ENCODE assay signal across 12 cellular contexts in the genomic region with DNA sequence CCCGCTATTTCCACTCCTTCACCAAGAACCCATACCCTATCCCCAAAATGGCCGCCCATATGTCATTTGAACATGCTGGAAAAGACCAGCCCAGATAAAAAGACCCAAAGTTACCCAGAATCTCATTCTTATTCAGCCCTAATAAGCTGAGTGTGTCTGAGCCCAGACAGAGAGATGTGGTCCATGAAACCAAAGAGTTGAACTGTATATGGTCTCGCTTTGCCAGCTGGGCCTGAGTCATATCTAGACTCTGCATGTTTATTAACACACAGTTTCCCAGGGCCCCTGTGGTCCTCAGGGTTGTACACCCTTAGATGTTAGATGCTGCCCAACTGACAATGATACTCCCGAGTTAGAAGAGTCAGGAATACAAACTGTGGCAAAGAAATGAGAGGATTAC.
A peak's percentile ranks its signal among the peaks of the same experiment; 100 is the strongest.
DNase-seq lines count a peak whose midpoint lies in the region; ATAC-seq and TF ChIP-seq lines count a peak whose summit lies in the region.
"Had no signal": no experiment of that assay in that cellular context is flagged by ENCODE, and none has a peak within 500 bp of the region (broad histone marks: within the 10 kb centered on the region; RNA-seq: fewer than 3 reads in every experiment).

No MANE protein-coding gene starts in this region.

- H3K27ac Mint-ChIP-seq in activated CD8-positive, alpha-beta T cell treated with anti-CD3 and anti-CD28 coated beads for 36 hours = no peak overlapping the region
- no peak overlapping the region for H3K27ac Mint-ChIP-seq in activated CD8-positive, alpha-beta T cell treated with anti-CD3 and anti-CD28 coated beads, Interleukin-2, amount 10 ng/mL, durations not matched to agents 7 days and 5 days

- TF ChIP-seq CTCF in activated CD8-positive, alpha-beta T cell treated with anti-CD3 and anti-CD28 coated beads for 36 hours (IDR thresholded peaks at IDR 0.05) = no peak
- TF ChIP-seq CTCF in testis (IDR thresholded peaks at IDR 0.05) = no peak

- peak; percentile 8 for DNase-seq in activated CD8-positive, alpha-beta T cell treated with anti-CD3 and anti-CD28 coated beads for 36 hours
- no peak for DNase-seq in activated CD8-positive, alpha-beta T cell treated with anti-CD3 and anti-CD28 coated beads, Interleukin-2, amount 10 ng/mL, durations not matched to agents 7 days and 5 days
- DNase-seq in HT1080 (ENCODE audit: low read depth) = peak; percentile 24
- no peak for DNase-seq in testis
- no peak for DNase-seq in RPMI8226
- no peak for DNase-seq in globus pallidus (ENCODE audit: low spot score)
- no peak for DNase-seq in Right ventricle myocardium inferior (ENCODE audit: missing footprints)
- DNase-seq: GDM1, head of caudate nucleus, NCI-H1092 treated with DMSO at 0.1 percent for 48 hours, small intestine had no signal

- H3K27me3 Mint-ChIP-seq in activated CD8-positive, alpha-beta T cell treated with anti-CD3 and anti-CD28 coated beads for 36 hours = no peaks in the 10 kb centered on the region
- H3K27me3 Mint-ChIP-seq in activated CD8-positive, alpha-beta T cell treated with anti-CD3 and anti-CD28 coated beads, Interleukin-2, amount 10 ng/mL, durations not matched to agents 7 days and 5 days (ENCODE audit: low read depth) = no peaks in the 10 kb centered on the region

- H3K4me3 Mint-ChIP-seq in activated CD8-positive, alpha-beta T cell treated with anti-CD3 and anti-CD28 coated beads for 36 hours = no peak overlapping the region
- H3K4me3 Mint-ChIP-seq in activated CD8-positive, alpha-beta T cell treated with anti-CD3 and anti-CD28 coated beads, Interleukin-2, amount 10 ng/mL, durations not matched to agents 7 days and 5 days = no peak overlapping the region

- no peaks in the 10 kb centered on the region for H3K36me3 ChIP-seq in testis (ENCODE audit: low read depth, missing control alignments)

- POLR2A ChIA-PET in activated CD8-positive, alpha-beta T cell treated with anti-CD3 and anti-CD28 coated beads for 36 hours (lab: Charles Lee) = no interaction called here
- POLR2A ChIA-PET in activated CD8-positive, alpha-beta T cell treated with anti-CD3 and anti-CD28 coated beads, Interleukin-2, amount 10 ng/mL, durations not matched to agents 7 days and 5 days (lab: Charles Lee) = no interaction called here

- no peak overlapping the region for H3K4me3 ChIP-seq in testis

- H3K27me3 ChIP-seq in testis = no peaks in the 10 kb centered on the region

- H3K4me1 Mint-ChIP-seq in activated CD8-positive, alpha-beta T cell treated with anti-CD3 and anti-CD28 coated beads for 36 hours (ENCODE audit: low read depth) = peaks cover 7% of the 10 kb centered on the region
- peaks cover 10% of the 10 kb centered on the region for H3K4me1 Mint-ChIP-seq in activated CD8-positive, alpha-beta T cell treated with anti-CD3 and anti-CD28 coated beads, Interleukin-2, amount 10 ng/mL, durations not matched to agents 7 days and 5 days (ENCODE audit: low read depth)

- H3K27ac ChIP-seq in testis = peak overlapping the region; percentile 21 to 54

- no peaks in the 10 kb centered on the region for H3K9me3 Mint-ChIP-seq in activated CD8-positive, alpha-beta T cell treated with anti-CD3 and anti-CD28 coated beads for 36 hours
- H3K9me3 Mint-ChIP-seq in activated CD8-positive, alpha-beta T cell treated with anti-CD3 and anti-CD28 coated beads, Interleukin-2, amount 10 ng/mL, durations not matched to agents 7 days and 5 days (ENCODE audit: insufficient read depth) = no peaks in the 10 kb centered on the region

- TF ChIP-seq POLR2A in testis (IDR thresholded peaks at IDR 0.05) = no peak

- ATAC-seq in activated CD8-positive, alpha-beta T cell treated with anti-CD3 and anti-CD28 coated beads for 36 hours = no peak
- ATAC-seq in activated CD8-positive, alpha-beta T cell treated with anti-CD3 and anti-CD28 coated beads, Interleukin-2, amount 10 ng/mL, durations not matched to agents 7 days and 5 days = no peak
- ATAC-seq in HG02852 (IDR thresholded peaks at IDR 0.05; ENCODE audit: unreplicated experiment) (peak; percentile 80), Right ventricle myocardium inferior (no peak)

- intact Hi-C loops in activated CD8-positive, alpha-beta T cell treated with anti-CD3 and anti-CD28 coated beads for 36 hours (cut with micrococcal nuclease) = no loop called here
- intact Hi-C loops in testis (cut with DNase I; ENCODE audit: low total_unique reads) (no loop called here), Right ventricle myocardium inferior (cut with DNase I) (no loop called here)

- CTCF ChIA-PET in activated CD8-positive, alpha-beta T cell treated with anti-CD3 and anti-CD28 coated beads for 36 hours (lab: Charles Lee) = no interaction called here
- CTCF ChIA-PET in activated CD8-positive, alpha-beta T cell treated with anti-CD3 and anti-CD28 coated beads, Interleukin-2, amount 10 ng/mL, durations not matched to agents 7 days and 5 days (lab: Charles Lee) = no interaction called here

- no peaks in the 10 kb centered on the region for H3K9me3 ChIP-seq in testis

- H3K4me1 ChIP-seq in testis = no peaks in the 10 kb centered on the region

- no peaks in the 10 kb centered on the region for H3K36me3 Mint-ChIP-seq in activated CD8-positive, alpha-beta T cell treated with anti-CD3 and anti-CD28 coated beads for 36 hours (ENCODE audit: low read depth)
- H3K36me3 Mint-ChIP-seq in activated CD8-positive, alpha-beta T cell treated with anti-CD3 and anti-CD28 coated beads, Interleukin-2, amount 10 ng/mL, durations not matched to agents 7 days and 5 days (ENCODE audit: low read depth) = peaks cover 2% of the 10 kb centered on the region

- WGBS in testis, 2 donors = 89 to 93% methylated on average over 4 of the region's 4 CpGs

Comparison
In these comparisons a context has a peak if more than half of its experiments do, and no peak if none do; other contexts are left out.
1. DNase-seq: peak in activated CD8-positive, alpha-beta T cell treated with anti-CD3 and anti-CD28 coated beads for 36 hours (single experiment) and HT1080 (single experiment); none in activated CD8-positive, alpha-beta T cell treated with anti-CD3 and anti-CD28 coated beads, Interleukin-2, amount 10 ng/mL, durations not matched to agents 7 days and 5 days (single experiment), testis (single experiment), RPMI8226 (single experiment), globus pallidus (single experiment) and Right ventricle myocardium inferior (single experiment).